ENCODE assay signal across 1 cellular context in genomic region chr20:53677447-53678314, GRCh38.
TF ChIP-seq lines count a peak whose summit lies in the region.

No MANE protein-coding gene starts in this region.

TF ChIP-seq in HepG2, 621 proteins besides CTCF, POLR2A, EP300 and RAD21 (continued from another document and continues in another):
- TF ChIP-seq ZNF598 (CRISPR knock-in tag; IDR thresholded peaks at IDR 0.05; ENCODE audit: borderline replicate concordance) (peak; percentile 52), REPIN1 (CRISPR knock-in tag; IDR thresholded peaks at IDR 0.05; ENCODE audit: borderline replicate concordance, low read depth) (peak; percentile 61; the same call in 1 of the 2 replicates), ZNF703 (CRISPR knock-in tag; IDR thresholded peaks at IDR 0.05; ENCODE audit: borderline replicate concordance) (peak; percentile 34; the same call in 1 of the 2 replicates), KAT2B (IDR thresholded peaks at IDR 0.05; ENCODE audit: borderline replicate concordance, low read depth, low read length) (0 out of 2 replicates have a peak, but pooled peaks have one; percentile 18), SOX6 (IDR thresholded peaks at IDR 0.05) (no peak), SOX6 (CRISPR knock-in tag; IDR thresholded peaks at IDR 0.05) (peak; percentile 95), ZBTB38 (CRISPR knock-in tag; IDR thresholded peaks at IDR 0.05) (peak; percentile 87), ZBTB21 (CRISPR knock-in tag; IDR thresholded peaks at IDR 0.05) (peak; percentile 18), ZNF775 (CRISPR knock-in tag; IDR thresholded peaks at IDR 0.05; ENCODE audit: borderline replicate concordance) (0 out of 2 replicates have a peak, but pooled peaks have one; percentile 33), ZNF773 (CRISPR knock-in tag; IDR thresholded peaks at IDR 0.05; ENCODE audit: borderline replicate concordance) (no peak), TARDBP (CRISPR knock-in tag; IDR thresholded peaks at IDR 0.05) (peak; percentile 27; the same call in 1 of the 2 replicates), EEA1 (CRISPR knock-in tag; IDR thresholded peaks at IDR 0.05; ENCODE audit: borderline replicate concordance) (no peak; the same call in 1 of the 2 replicates), HMGXB4 (CRISPR knock-in tag; IDR thresholded peaks at IDR 0.05; ENCODE audit: borderline replicate concordance in 1 of 2, low read depth in 1 of 2) (peak; percentile 79 to 81), ESRRA (CRISPR knock-in tag; IDR thresholded peaks at IDR 0.05; ENCODE audit: low read depth) (peak; percentile 71), TBP (CRISPR knock-in tag; IDR thresholded peaks at IDR 0.05) (peak; percentile 32; the same call in 1 of the 2 replicates), MEF2D (CRISPR knock-in tag; IDR thresholded peaks at IDR 0.05) (peak; percentile 90), PITX1 (CRISPR knock-in tag; IDR thresholded peaks at IDR 0.05) (peak; percentile 94), ZFP90 (CRISPR knock-in tag; IDR thresholded peaks at IDR 0.05; ENCODE audit: borderline replicate concordance) (peak; percentile 66; the same call in 1 of the 2 replicates), DPF2 (CRISPR knock-in tag; IDR thresholded peaks at IDR 0.05; ENCODE audit: borderline replicate concordance, low read depth) (peak; percentile 79), MTF1 (CRISPR knock-in tag; IDR thresholded peaks at IDR 0.05) (no peak), ZFP1 (CRISPR knock-in tag; IDR thresholded peaks at IDR 0.05) (peak; percentile 79; the same call in 1 of the 2 replicates), SIX4 (CRISPR knock-in tag; IDR thresholded peaks at IDR 0.05) (peak; percentile 79), TRIM24 (CRISPR knock-in tag; IDR thresholded peaks at IDR 0.05) (0 out of 2 replicates have a peak, but pooled peaks have one; percentile 63), ZNF614 (CRISPR knock-in tag; IDR thresholded peaks at IDR 0.05; ENCODE audit: borderline replicate concordance) (peak; percentile 96), SMARCE1 (IDR thresholded peaks at IDR 0.05; ENCODE audit: borderline replicate concordance) (no peak), FOXA3 (CRISPR knock-in tag; IDR thresholded peaks at IDR 0.05) (peak; percentile 50), MYNN (CRISPR knock-in tag; IDR thresholded peaks at IDR 0.05; ENCODE audit: low read depth) (peak; percentile 80; the same call in 1 of the 2 replicates), ARID4A (CRISPR knock-in tag; IDR thresholded peaks at IDR 0.05; ENCODE audit: borderline replicate concordance) (peak; percentile 30; the same call in 1 of the 2 replicates), PLSCR1 (CRISPR knock-in tag; IDR thresholded peaks at IDR 0.05; ENCODE audit: borderline replicate concordance) (no peak), ZNF605 (CRISPR knock-in tag; IDR thresholded peaks at IDR 0.05) (peak; percentile 96), ZNF441 (CRISPR knock-in tag; IDR thresholded peaks at IDR 0.05; ENCODE audit: borderline replicate concordance) (no peak; the same call in 1 of the 2 replicates), RORA (CRISPR knock-in tag; IDR thresholded peaks at IDR 0.05) (no peak), MATR3 (CRISPR knock-in tag; IDR thresholded peaks at IDR 0.05) (no peak), RFXANK (CRISPR knock-in tag; IDR thresholded peaks at IDR 0.05) (no peak; the same call in 1 of the 2 replicates), ZNF678 (CRISPR knock-in tag; IDR thresholded peaks at IDR 0.05) (no peak), EED (CRISPR knock-in tag; IDR thresholded peaks at IDR 0.05) (no peak; the same call in 1 of the 2 replicates), NONO (IDR thresholded peaks at IDR 0.05) (no peak), NONO (CRISPR knock-in tag; conservative IDR thresholded peaks at IDR 0.05) (peak; percentile 82; the same call in 1 of the 2 replicates), ZNF407 (CRISPR knock-in tag; IDR thresholded peaks at IDR 0.05; ENCODE audit: not compliant biosample characterization) (no peak), CREBL2 (CRISPR knock-in tag; IDR thresholded peaks at IDR 0.05; ENCODE audit: borderline replicate concordance) (no peak), PPARG (CRISPR knock-in tag; conservative IDR thresholded peaks at IDR 0.05) (peak; percentile 39), PRDM10 (CRISPR knock-in tag; IDR thresholded peaks at IDR 0.05; ENCODE audit: low read depth) (peak; percentile 48; the same call in 1 of the 2 replicates), SP2 (CRISPR knock-in tag; IDR thresholded peaks at IDR 0.05) (no peak), ZNF496 (CRISPR knock-in tag; IDR thresholded peaks at IDR 0.05; ENCODE audit: insufficient replicate concordance) (no peak), CREB1 (IDR thresholded peaks at IDR 0.05) (no peak), CREB1 (CRISPR knock-in tag; IDR thresholded peaks at IDR 0.05) (peak; percentile 85), ZNF615 (CRISPR knock-in tag; IDR thresholded peaks at IDR 0.05; ENCODE audit: borderline replicate concordance) (no peak), CEBPG (CRISPR knock-in tag; IDR thresholded peaks at IDR 0.05) (peak; percentile 98), RBAK (CRISPR knock-in tag; IDR thresholded peaks at IDR 0.05) (no peak), SIN3A (IDR thresholded peaks at IDR 0.05; ENCODE audit: borderline replicate concordance, low read depth, low read length) (peak; percentile 50; the same call in 1 of the 2 replicates), MLLT10 (CRISPR knock-in tag; IDR thresholded peaks at IDR 0.05) (no peak), ZNF446 (CRISPR knock-in tag; IDR thresholded peaks at IDR 0.05) (no peak)
